In genomic region chr4:26530094-26530493, GRCh38 we compare ENCODE assay signal across 34 cellular contexts. TPM values are rescaled to one million over a fixed set of nuclear protein-coding genes. Genes with fewer than 3 reads are reported as not detected.
"Had no signal": no experiment of that assay in that cellular context is flagged by ENCODE, and none has a peak within 500 bp of the region (broad histone marks: within the 10 kb centered on the region; RNA-seq: fewer than 3 reads in every experiment).

No MANE protein-coding gene starts in this region.

- H3K27me3 Mint-ChIP-seq: activated CD4-positive, alpha-beta T cell treated with anti-CD3 and anti-CD28 coated beads, Interleukin-2, amount 10 ng/mL, durations not matched to agents 7 days and 5 days; activated naive CD8-positive, alpha-beta T cell treated with anti-CD3 and anti-CD28 coated beads, Interleukin-2, amount 50 U/mL, for 24 hours; activated T-cell treated with anti-CD3 and anti-CD28 coated beads, Interleukin-2, amount 50 U/mL, for 24 hours had no signal

- H3K4me1 ChIP-seq: adrenal gland, heart right ventricle had no signal

- H3K9me3 ChIP-seq: adrenal gland, esophagus muscularis mucosa, gastroesophageal sphincter had no signal

- H3K27me3 ChIP-seq: adrenal gland, esophagus muscularis mucosa, gastroesophageal sphincter, heart right ventricle had no signal

- DNase-seq: activated CD4-positive, alpha-beta memory T cell treated with anti-CD3 and anti-CD28 coated beads, Interleukin-2, amount 10 ng/mL, durations not matched to agents 7 days and 5 days; activated CD4-positive, alpha-beta T cell treated with anti-CD3 and anti-CD28 coated beads for 1 hour; activated CD4-positive, alpha-beta T cell treated with anti-CD3 and anti-CD28 coated beads for 4 hours; activated CD4-positive, alpha-beta T cell treated with anti-CD3 and anti-CD28 coated beads, Interleukin-2, amount 10 ng/mL, durations not matched to agents 7 days and 5 days; activated CD4-positive, alpha-beta T cell treated with anti-CD3 and anti-CD28 coated beads, Interleukin-2, amount 50 U/mL, for 4 hours; activated CD8-positive, alpha-beta memory T cell treated with anti-CD3 and anti-CD28 coated beads, Interleukin-2, amount 50 U/mL, for 48 hours; activated gamma-delta T cell; activated naive CD4-positive, alpha-beta T cell; activated naive CD4-positive, alpha-beta T cell treated with anti-CD3 and anti-CD28 coated beads, Interleukin-2, amount 50 U/mL, for 16 hours; activated naive CD8-positive, alpha-beta T cell treated with anti-CD3 and anti-CD28 coated beads for 36 hours; activated naive CD8-positive, alpha-beta T cell treated with anti-CD3 and anti-CD28 coated beads, Interleukin-2, amount 50 U/mL, for 24 hours; activated T-cell treated with anti-CD3 and anti-CD28 coated beads for 4 hours; activated T-cell treated with anti-CD3 and anti-CD28 coated beads, Interleukin-2, amount 50 U/mL, for 24 hours; activated T-cell treated with anti-CD3 and anti-CD28 coated beads, Interleukin-2, amount 50 U/mL, for 72 hours; adrenal gland; aorta; cortex of kidney; dermis blood vessel endothelial cell; effector CD4-positive, alpha-beta T cell; effector memory CD8-positive, alpha-beta T cell; erythroblast; foreskin melanocyte; heart right ventricle; SW 1271; T-helper 1 cell; T-helper 17 cell had no signal

- H3K4me1 Mint-ChIP-seq: activated CD4-positive, alpha-beta memory T cell treated with anti-CD3 and anti-CD28 coated beads, Interleukin-2, amount 10 ng/mL, durations not matched to agents 7 days and 5 days; activated CD4-positive, alpha-beta T cell treated with anti-CD3 and anti-CD28 coated beads, Interleukin-2, amount 10 ng/mL, durations not matched to agents 7 days and 5 days; activated naive CD8-positive, alpha-beta T cell treated with anti-CD3 and anti-CD28 coated beads for 36 hours; activated naive CD8-positive, alpha-beta T cell treated with anti-CD3 and anti-CD28 coated beads, Interleukin-2, amount 50 U/mL, for 24 hours; T-helper 17 cell had no signal

- H3K4me3 ChIP-seq: adrenal gland, esophagus muscularis mucosa, gastroesophageal sphincter, heart right ventricle had no signal

- H3K27ac Mint-ChIP-seq: activated CD4-positive, alpha-beta memory T cell treated with anti-CD3 and anti-CD28 coated beads, Interleukin-2, amount 10 ng/mL, durations not matched to agents 7 days and 5 days; activated CD4-positive, alpha-beta T cell treated with anti-CD3 and anti-CD28 coated beads, Interleukin-2, amount 10 ng/mL, durations not matched to agents 7 days and 5 days; activated naive CD8-positive, alpha-beta T cell treated with anti-CD3 and anti-CD28 coated beads for 36 hours; activated naive CD8-positive, alpha-beta T cell treated with anti-CD3 and anti-CD28 coated beads, Interleukin-2, amount 50 U/mL, for 24 hours; activated T-cell treated with anti-CD3 and anti-CD28 coated beads, Interleukin-2, amount 50 U/mL, for 24 hours; activated T-cell treated with anti-CD3 and anti-CD28 coated beads, Interleukin-2, amount 50 U/mL, for 72 hours; effector memory CD8-positive, alpha-beta T cell; T-helper 17 cell; T-helper 2 cell treated with Interferon-gamma antibody and Interleukin-4, amounts not matched to agents 5 μg/mL and 100 μg/mL, for 36 hours; WTC11 had no signal

- H3K27ac ChIP-seq: adrenal gland, esophagus muscularis mucosa, gastroesophageal sphincter, heart right ventricle, VCaP had no signal

- H3K4me3 Mint-ChIP-seq: activated CD4-positive, alpha-beta memory T cell treated with anti-CD3 and anti-CD28 coated beads, Interleukin-2, amount 10 ng/mL, durations not matched to agents 7 days and 5 days; activated CD4-positive, alpha-beta T cell treated with anti-CD3 and anti-CD28 coated beads, Interleukin-2, amount 10 ng/mL, durations not matched to agents 7 days and 5 days; activated naive CD8-positive, alpha-beta T cell treated with anti-CD3 and anti-CD28 coated beads for 36 hours; activated naive CD8-positive, alpha-beta T cell treated with anti-CD3 and anti-CD28 coated beads, Interleukin-2, amount 50 U/mL, for 24 hours; activated T-cell treated with anti-CD3 and anti-CD28 coated beads, Interleukin-2, amount 50 U/mL, for 24 hours; activated T-cell treated with anti-CD3 and anti-CD28 coated beads, Interleukin-2, amount 50 U/mL, for 72 hours; brain; effector memory CD8-positive, alpha-beta T cell; T-helper 17 cell; T-helper 2 cell treated with Interferon-gamma antibody and Interleukin-4, amounts not matched to agents 5 μg/mL and 100 μg/mL, for 36 hours; WTC11 had no signal

- H3K36me3 ChIP-seq: adrenal gland, esophagus muscularis mucosa, gastroesophageal sphincter, heart right ventricle had no signal

- ATAC-seq: activated naive CD8-positive, alpha-beta T cell treated with anti-CD3 and anti-CD28 coated beads, Interleukin-2, amount 50 U/mL, for 24 hours; activated T-cell treated with anti-CD3 and anti-CD28 coated beads, Interleukin-2, amount 50 U/mL, for 72 hours; effector memory CD8-positive, alpha-beta T cell; gastroesophageal sphincter; heart right ventricle; T-helper 17 cell; WTC11 had no signal

- H3K36me3 Mint-ChIP-seq: activated naive CD8-positive, alpha-beta T cell treated with anti-CD3 and anti-CD28 coated beads for 36 hours; brain; WTC11 had no signal

- H3K9me3 Mint-ChIP-seq: activated CD4-positive, alpha-beta memory T cell treated with anti-CD3 and anti-CD28 coated beads, Interleukin-2, amount 10 ng/mL, durations not matched to agents 7 days and 5 days; activated CD4-positive, alpha-beta T cell treated with anti-CD3 and anti-CD28 coated beads, Interleukin-2, amount 10 ng/mL, durations not matched to agents 7 days and 5 days; activated naive CD8-positive, alpha-beta T cell treated with anti-CD3 and anti-CD28 coated beads for 36 hours; activated naive CD8-positive, alpha-beta T cell treated with anti-CD3 and anti-CD28 coated beads, Interleukin-2, amount 50 U/mL, for 24 hours; activated T-cell treated with anti-CD3 and anti-CD28 coated beads, Interleukin-2, amount 50 U/mL, for 24 hours; activated T-cell treated with anti-CD3 and anti-CD28 coated beads, Interleukin-2, amount 50 U/mL, for 72 hours; brain; effector memory CD8-positive, alpha-beta T cell; T-helper 2 cell treated with Interferon-gamma antibody and Interleukin-4, amounts not matched to agents 5 μg/mL and 100 μg/mL, for 36 hours; WTC11 had no signal

RNA-seq across cellular contexts. Expression of gene CCKAR, which starts 39.8 kb away (rescaled TPM):
- total RNA-seq: activated CD4-positive, alpha-beta memory T cell treated with anti-CD3 and anti-CD28 coated beads, Interleukin-2, amount 10 ng/mL, durations not matched to agents 7 days and 5 days; activated CD4-positive, alpha-beta T cell treated with anti-CD3 and anti-CD28 coated beads, Interleukin-2, amount 10 ng/mL, durations not matched to agents 7 days and 5 days; activated naive CD8-positive, alpha-beta T cell treated with anti-CD3 and anti-CD28 coated beads for 36 hours; activated T-cell treated with anti-CD3 and anti-CD28 coated beads, Interleukin-2, amount 50 U/mL, for 72 hours; aorta; chondrocyte; dermis blood vessel endothelial cell; glomerular endothelial cell; heart right ventricle; T-helper 17 cell; WTC11 had no signal
